21 cellular contexts compared by ENCODE assay signal in the genomic region with DNA sequence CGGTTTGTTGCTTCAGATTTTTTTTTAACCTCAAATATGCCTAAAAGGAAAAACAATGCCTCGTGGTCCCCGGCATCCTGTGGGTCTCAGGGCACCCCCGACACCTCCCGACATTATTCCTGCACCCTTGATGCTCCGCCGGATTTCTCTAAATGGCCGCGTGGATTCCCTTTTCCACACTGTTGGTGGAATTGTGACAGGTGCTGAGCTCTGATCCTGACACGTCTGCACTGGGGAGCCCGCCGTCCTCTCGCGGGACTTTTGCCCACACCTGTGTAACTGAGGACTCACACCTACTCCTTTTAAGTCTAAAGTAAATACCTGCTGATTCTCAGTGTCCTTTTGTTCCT.
"Had no signal": no experiment of that assay in that cellular context is flagged by ENCODE, and none has a peak within 500 bp of the region (broad histone marks: within the 10 kb centered on the region; RNA-seq: fewer than 3 reads in every experiment).

No MANE protein-coding gene starts in this region.

- ATAC-seq: left cardiac atrium; natural killer cell treated with Interleukin-12 subunit alpha and Interleukin-12 subunit beta and Interleukin-15 and Interleukin-18, amount 100 ng/mL, for 72 hours; right cardiac atrium had no signal

- H3K27ac Mint-ChIP-seq: natural killer cell treated with Interleukin-12 subunit alpha and Interleukin-12 subunit beta and Interleukin-15 and Interleukin-18, amount 100 ng/mL, for 72 hours; type B pancreatic cell had no signal

- H3K9me3 Mint-ChIP-seq: natural killer cell treated with Interleukin-12 subunit alpha and Interleukin-12 subunit beta and Interleukin-15 and Interleukin-18, amount 100 ng/mL, for 72 hours had no signal

- H3K4me3 Mint-ChIP-seq: natural killer cell treated with Interleukin-12 subunit alpha and Interleukin-12 subunit beta and Interleukin-15 and Interleukin-18, amount 100 ng/mL, for 72 hours; type B pancreatic cell had no signal

- H3K36me3 Mint-ChIP-seq: natural killer cell treated with Interleukin-12 subunit alpha and Interleukin-12 subunit beta and Interleukin-15 and Interleukin-18, amount 100 ng/mL, for 72 hours; type B pancreatic cell had no signal

- H3K4me3 ChIP-seq: colonic mucosa, hepatocyte, lung, ovary, smooth muscle cell, suprapubic skin, thyroid gland had no signal

- H2AFZ ChIP-seq: hepatocyte had no signal

- H3K27ac ChIP-seq: colonic mucosa, hepatocyte, ovary, suprapubic skin, thyroid gland had no signal

- H3K27me3 ChIP-seq: colonic mucosa, hepatocyte, ovary, suprapubic skin, thyroid gland had no signal

- H3K4me1 ChIP-seq: colonic mucosa, thyroid gland had no signal

- DNase-seq: colonic mucosa; dermis blood vessel endothelial cell; erythroblast; foreskin melanocyte; head of caudate nucleus; kidney; left cardiac atrium; left ventricle myocardium superior; mesenchymal stem cell; midbrain; ovary; right cardiac atrium; stimulated activated CD4-positive, alpha-beta T cell treated with anti-CD3 and anti-CD28 coated beads, Interleukin-2, amount 100 ng/mL, for 48 hours; stimulated activated naive CD4-positive, alpha-beta T cell treated with Interleukin-2 at 50 U/mL for 16 hours; thyroid gland had no signal

- H3K4me2 ChIP-seq: hepatocyte, smooth muscle cell had no signal

- H3K36me3 ChIP-seq: colonic mucosa, ovary, suprapubic skin, thyroid gland had no signal

- H3K9me3 ChIP-seq: colonic mucosa, ovary, suprapubic skin, thyroid gland had no signal

- H3K79me2 ChIP-seq: hepatocyte had no signal
